25 cellular contexts compared by ENCODE assay signal in genomic region chr6:27414996-27415395, GRCh38. TPM values are rescaled to one million over a fixed set of nuclear protein-coding genes. Genes with fewer than 3 reads are reported as not detected.
DNase-seq lines count a peak whose midpoint lies in the region; ATAC-seq and TF ChIP-seq lines count a peak whose summit lies in the region.
"Had no signal": no experiment of that assay in that cellular context is flagged by ENCODE, and none has a peak within 500 bp of the region (broad histone marks: within the 10 kb centered on the region; RNA-seq: fewer than 3 reads in every experiment).

No MANE protein-coding gene starts in this region.

- no peaks in the 10 kb centered on the region for H3K4me1 ChIP-seq in left ventricle myocardium inferior

- intact Hi-C loops in left ventricle myocardium inferior (cut with micrococcal nuclease) = no loop called here

- H3K27ac Mint-ChIP-seq in activated naive CD4-positive, alpha-beta T cell treated with anti-CD3 and anti-CD28 coated beads, Interleukin-2, amount 50 U/mL, for 72 hours = no peak overlapping the region
- H3K27ac Mint-ChIP-seq: B cell; CD8-positive, alpha-beta T cell; GM23338; H9 had no signal

- no peaks in the 10 kb centered on the region for H3K36me3 Mint-ChIP-seq in activated naive CD4-positive, alpha-beta T cell treated with anti-CD3 and anti-CD28 coated beads, Interleukin-2, amount 50 U/mL, for 72 hours
- H3K36me3 Mint-ChIP-seq: CD8-positive, alpha-beta T cell had no signal

- no peak for ATAC-seq in GM18868 (IDR thresholded peaks at IDR 0.05; ENCODE audit: unreplicated experiment)
- no peak for ATAC-seq in GM21825 (IDR thresholded peaks at IDR 0.05; ENCODE audit: unreplicated experiment)
- no peak for ATAC-seq in activated naive CD4-positive, alpha-beta T cell treated with anti-CD3 and anti-CD28 coated beads, Interleukin-2, amount 50 U/mL, for 72 hours
- ATAC-seq: CD8-positive, alpha-beta T cell; GM23338 had no signal

- peaks cover 11% of the 10 kb centered on the region for H3K9me3 ChIP-seq in left ventricle myocardium inferior (replicated peaks)
- H3K9me3 ChIP-seq: SK-N-SH had no signal

- H3K27ac ChIP-seq in left ventricle myocardium inferior (replicated peaks) = no peak overlapping the region
- H3K27ac ChIP-seq: C4-2B, PC-9 had no signal

- TF ChIP-seq CTCF in fibroblast of mammary gland (conservative IDR thresholded peaks at IDR 0.05; ENCODE audit: control insufficient read depth, insufficient read depth, low read depth, low read length) (no peak), left ventricle myocardium inferior (IDR thresholded peaks at IDR 0.05; ENCODE audit: borderline replicate concordance) (no peak)

- peaks cover 0 to 5% of the 10 kb centered on the region in 2 donors for H3K9me3 Mint-ChIP-seq in activated naive CD4-positive, alpha-beta T cell treated with anti-CD3 and anti-CD28 coated beads, Interleukin-2, amount 50 U/mL, for 72 hours
- H3K9me3 Mint-ChIP-seq: CD8-positive, alpha-beta T cell had no signal

- no peaks in the 10 kb centered on the region for H3K36me3 ChIP-seq in left ventricle myocardium inferior
- H3K36me3 ChIP-seq: MG63 had no signal

- H3K4me3 ChIP-seq in fibroblast of mammary gland (ENCODE audit: control insufficient read depth, low read depth, low read length) = no peak overlapping the region
- H3K4me3 ChIP-seq in left ventricle myocardium inferior = no peak overlapping the region
- H3K4me3 ChIP-seq: GM23338, MG63, PC-9 had no signal

- DNase-seq in HS-5 (ENCODE audit: low read depth) (peak; percentile 11), RPMI7951 (ENCODE audit: low read depth) (peak; percentile 26), fibroblast of mammary gland (ENCODE audit: low read depth) (peak; percentile 43), left ventricle myocardium inferior (no peak)
- DNase-seq in activated naive CD4-positive, alpha-beta T cell treated with anti-CD3 and anti-CD28 coated beads, Interleukin-2, amount 50 U/mL, for 72 hours (ENCODE audit: low spot score in 2 of 2) = no peak
- DNase-seq: Calu3; CD8-positive, alpha-beta T cell; DMS79 treated with DMSO at 0.1 percent for 48 hours; H9; KBM-7; MG63; NCI-H1105 treated with DMSO at 0.1 percent for 48 hours; NCI-H2029; NCI-H446 treated with DMSO at 0.1 percent for 48 hours; NCI-H526; NCI-H82; NK-92 treated with Interleukin-12 subunit alpha and Interleukin-12 subunit beta, amount 100 ng/mL, for 24 hours; PC-9; SK-N-SH; SW 1271 had no signal

- no peaks in the 10 kb centered on the region for H3K27me3 ChIP-seq in left ventricle myocardium inferior (ENCODE audit: low read depth)
- H3K27me3 ChIP-seq: MG63 had no signal

RNA-seq across cellular contexts. Expression of gene ZNF391, which starts 26.4 kb away (rescaled TPM):
- 2.5 and 3.7 TPM in 2 replicates for total RNA-seq in RPMI7951 (2014; rRNA removed; shearing (Covaris generic))
- total RNA-seq in activated naive CD4-positive, alpha-beta T cell treated with anti-CD3 and anti-CD28 coated beads, Interleukin-2, amount 50 U/mL, for 72 hours = 1 to 10 TPM; 3.4 to 6.1 TPM
- total RNA-seq in left ventricle myocardium inferior = 1.3 TPM

RNA-seq across cellular contexts. Expression of gene ZNF184, which starts 57.9 kb away (rescaled TPM):
- 16.4 and 24.2 TPM in 2 replicates for total RNA-seq in RPMI7951 (2014; rRNA removed; shearing (Covaris generic))
- 10 to 100 TPM; 10.2 to 15.4 TPM for total RNA-seq in activated naive CD4-positive, alpha-beta T cell treated with anti-CD3 and anti-CD28 coated beads, Interleukin-2, amount 50 U/mL, for 72 hours
- total RNA-seq in left ventricle myocardium inferior = 3.2 TPM

Comparison
In these comparisons a context has a peak if more than half of its experiments do, and no peak if none do; other contexts are left out.
1. DNase-seq: peak in HS-5 (single experiment), RPMI7951 (single experiment) and fibroblast of mammary gland (single experiment); none in activated naive CD4-positive, alpha-beta T cell treated with anti-CD3 and anti-CD28 coated beads, Interleukin-2, amount 50 U/mL, for 72 hours (0 of 2) and left ventricle myocardium inferior (single experiment).